In the genomic region with DNA sequence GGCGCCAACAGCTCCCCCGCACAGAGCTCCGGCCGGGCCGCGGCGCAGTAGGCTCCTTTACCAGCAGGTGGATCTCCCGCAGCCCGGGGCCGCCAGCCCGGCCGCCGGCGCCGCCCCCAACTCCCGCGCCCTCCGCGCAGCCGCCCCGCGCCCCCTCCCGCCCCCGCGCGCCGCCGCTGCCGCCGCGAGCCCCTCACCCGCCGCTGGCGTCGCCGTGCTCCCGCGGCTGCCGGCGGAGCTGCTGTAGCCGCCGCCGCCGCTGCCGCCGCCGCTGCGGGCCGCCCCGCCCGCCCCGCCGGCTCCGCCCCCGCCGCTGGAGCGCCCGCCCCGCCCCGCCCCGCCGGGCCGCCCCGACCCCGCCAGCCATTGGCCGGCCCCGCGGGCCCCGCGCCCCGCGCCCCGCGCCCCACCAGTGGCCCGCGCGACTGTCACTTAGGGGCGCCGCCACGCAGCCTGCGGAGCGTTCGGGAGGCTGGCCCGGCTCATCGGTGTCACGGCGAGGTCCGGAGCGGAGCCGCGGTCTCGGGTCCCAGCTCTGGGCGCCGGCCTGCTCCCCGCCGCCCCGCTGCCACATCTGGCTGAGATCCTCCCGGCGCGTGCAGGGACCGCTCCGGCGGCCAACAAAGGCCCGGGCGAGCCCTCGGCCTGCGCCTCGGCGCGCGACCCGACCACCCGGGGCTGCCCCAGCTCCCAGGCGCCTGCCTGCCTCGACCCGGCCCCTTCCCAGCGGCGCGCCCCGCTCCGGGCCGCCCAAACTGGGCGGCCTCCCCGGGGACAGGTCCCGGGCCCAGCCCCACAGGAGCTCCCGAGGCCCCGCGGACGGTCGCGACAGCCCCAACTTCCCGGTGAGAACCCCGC, we compare ENCODE assay signal across 1 cellular context.
TF ChIP-seq lines count a peak whose summit lies in the region.

A gene (minus strand): TSS at position 282 of the 858 bp plus-strand sequence. CDS start 4,800 bp downstream, outside the sequence.

TF ChIP-seq in HepG2, 621 proteins besides CTCF, POLR2A, EP300 and RAD21 (continued from another document and continues in another):
- TF ChIP-seq, protein P1, sequence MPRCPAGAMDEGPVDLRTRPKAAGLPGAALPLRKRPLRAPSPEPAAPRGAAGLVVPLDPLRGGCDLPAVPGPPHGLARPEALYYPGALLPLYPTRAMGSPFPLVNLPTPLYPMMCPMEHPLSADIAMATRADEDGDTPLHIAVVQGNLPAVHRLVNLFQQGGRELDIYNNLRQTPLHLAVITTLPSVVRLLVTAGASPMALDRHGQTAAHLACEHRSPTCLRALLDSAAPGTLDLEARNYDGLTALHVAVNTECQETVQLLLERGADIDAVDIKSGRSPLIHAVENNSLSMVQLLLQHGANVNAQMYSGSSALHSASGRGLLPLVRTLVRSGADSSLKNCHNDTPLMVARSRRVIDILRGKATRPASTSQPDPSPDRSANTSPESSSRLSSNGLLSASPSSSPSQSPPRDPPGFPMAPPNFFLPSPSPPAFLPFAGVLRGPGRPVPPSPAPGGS (CRISPR knock-in tag; IDR thresholded peaks at IDR 0.05), result peak; percentile 80
- TF ChIP-seq HCFC1 (IDR thresholded peaks at IDR 0.05; ENCODE audit: low read depth, low read length) (no peak), ZNF788 (CRISPR knock-in tag; IDR thresholded peaks at IDR 0.05; ENCODE audit: borderline replicate concordance) (0 out of 2 replicates have a peak, but pooled peaks have one; percentile 44), ZNF678 (CRISPR knock-in tag; IDR thresholded peaks at IDR 0.05) (peak; percentile 68; the same call in 1 of the 2 replicates), KLF16 (CRISPR knock-in tag; IDR thresholded peaks at IDR 0.05) (peak in 1 of 2 experiments; percentile 27; a peak in 2 of 4 replicates), HMG20B (CRISPR knock-in tag; conservative IDR thresholded peaks at IDR 0.05) (no peak), DNMT1 (CRISPR knock-in tag; IDR thresholded peaks at IDR 0.05) (0 out of 2 replicates have a peak, but pooled peaks have one; percentile 57), JUN (CRISPR knock-in tag; IDR thresholded peaks at IDR 0.05) (0 out of 2 replicates have a peak, but pooled peaks have one; percentile 38), GABPB1 (CRISPR knock-in tag; IDR thresholded peaks at IDR 0.05) (peak; percentile 66; the same call in 1 of the 2 replicates), ZNF253 (CRISPR knock-in tag; IDR thresholded peaks at IDR 0.05; ENCODE audit: borderline replicate concordance) (peak; percentile 86; the same call in 1 of the 2 replicates), ZNF547 (CRISPR knock-in tag; IDR thresholded peaks at IDR 0.05) (peak; percentile 80), SIX1 (CRISPR knock-in tag; IDR thresholded peaks at IDR 0.05; ENCODE audit: borderline replicate concordance) (no peak), GTF3A (CRISPR knock-in tag; conservative IDR thresholded peaks at IDR 0.05) (no peak), ZNF331 (CRISPR knock-in tag; IDR thresholded peaks at IDR 0.05) (0 out of 2 replicates have a peak, but pooled peaks have one; percentile 27), GATA4 (IDR thresholded peaks at IDR 0.05; ENCODE audit: borderline replicate concordance, low read depth) (peak; percentile 51; the same call in 1 of the 2 replicates), GPN1 (CRISPR knock-in tag; IDR thresholded peaks at IDR 0.05; ENCODE audit: borderline replicate concordance) (no peak), ZNF264 (CRISPR knock-in tag; IDR thresholded peaks at IDR 0.05) (peak; percentile 28; the same call in 1 of the 2 replicates), ZNF484 (CRISPR knock-in tag; IDR thresholded peaks at IDR 0.05; ENCODE audit: borderline replicate concordance, low read depth) (no peak), ZNF224 (CRISPR knock-in tag; IDR thresholded peaks at IDR 0.05) (no peak), SALL2 (CRISPR knock-in tag; IDR thresholded peaks at IDR 0.05) (peak; percentile 78), RFXANK (CRISPR knock-in tag; IDR thresholded peaks at IDR 0.05) (no peak), ZNF7 (CRISPR knock-in tag; IDR thresholded peaks at IDR 0.05) (no peak), SMAD9 (CRISPR knock-in tag; IDR thresholded peaks at IDR 0.05) (no peak)
- TF ChIP-seq, protein P2, sequence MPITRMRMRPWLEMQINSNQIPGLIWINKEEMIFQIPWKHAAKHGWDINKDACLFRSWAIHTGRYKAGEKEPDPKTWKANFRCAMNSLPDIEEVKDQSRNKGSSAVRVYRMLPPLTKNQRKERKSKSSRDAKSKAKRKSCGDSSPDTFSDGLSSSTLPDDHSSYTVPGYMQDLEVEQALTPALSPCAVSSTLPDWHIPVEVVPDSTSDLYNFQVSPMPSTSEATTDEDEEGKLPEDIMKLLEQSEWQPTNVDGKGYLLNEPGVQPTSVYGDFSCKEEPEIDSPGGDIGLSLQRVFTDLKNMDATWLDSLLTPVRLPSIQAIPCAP (CRISPR knock-in tag; IDR thresholded peaks at IDR 0.05; ENCODE audit: low read depth), result no peak
- TF ChIP-seq, protein P3, sequence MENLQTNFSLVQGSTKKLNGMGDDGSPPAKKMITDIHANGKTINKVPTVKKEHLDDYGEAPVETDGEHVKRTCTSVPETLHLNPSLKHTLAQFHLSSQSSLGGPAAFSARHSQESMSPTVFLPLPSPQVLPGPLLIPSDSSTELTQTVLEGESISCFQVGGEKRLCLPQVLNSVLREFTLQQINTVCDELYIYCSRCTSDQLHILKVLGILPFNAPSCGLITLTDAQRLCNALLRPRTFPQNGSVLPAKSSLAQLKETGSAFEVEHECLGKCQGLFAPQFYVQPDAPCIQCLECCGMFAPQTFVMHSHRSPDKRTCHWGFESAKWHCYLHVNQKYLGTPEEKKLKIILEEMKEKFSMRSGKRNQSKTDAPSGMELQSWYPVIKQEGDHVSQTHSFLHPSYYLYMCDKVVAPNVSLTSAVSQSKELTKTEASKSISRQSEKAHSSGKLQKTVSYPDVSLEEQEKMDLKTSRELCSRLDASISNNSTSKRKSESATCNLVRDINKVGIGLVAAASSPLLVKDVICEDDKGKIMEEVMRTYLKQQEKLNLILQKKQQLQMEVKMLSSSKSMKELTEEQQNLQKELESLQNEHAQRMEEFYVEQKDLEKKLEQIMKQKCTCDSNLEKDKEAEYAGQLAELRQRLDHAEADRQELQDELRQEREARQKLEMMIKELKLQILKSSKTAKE (CRISPR knock-in tag; IDR thresholded peaks at IDR 0.05; ENCODE audit: borderline replicate concordance), result no peak
- TF ChIP-seq, protein P4, sequence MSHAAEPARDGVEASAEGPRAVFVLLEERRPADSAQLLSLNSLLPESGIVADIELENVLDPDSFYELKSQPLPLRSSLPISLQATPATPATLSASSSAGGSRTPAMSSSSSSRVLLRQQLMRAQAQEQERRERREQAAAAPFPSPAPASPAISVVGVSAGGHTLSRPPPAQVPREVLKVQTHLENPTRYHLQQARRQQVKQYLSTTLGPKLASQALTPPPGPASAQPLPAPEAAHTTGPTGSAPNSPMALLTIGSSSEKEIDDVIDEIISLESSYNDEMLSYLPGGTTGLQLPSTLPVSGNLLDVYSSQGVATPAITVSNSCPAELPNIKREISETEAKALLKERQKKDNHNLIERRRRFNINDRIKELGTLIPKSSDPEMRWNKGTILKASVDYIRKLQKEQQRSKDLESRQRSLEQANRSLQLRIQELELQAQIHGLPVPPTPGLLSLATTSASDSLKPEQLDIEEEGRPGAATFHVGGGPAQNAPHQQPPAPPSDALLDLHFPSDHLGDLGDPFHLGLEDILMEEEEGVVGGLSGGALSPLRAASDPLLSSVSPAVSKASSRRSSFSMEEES (CRISPR knock-in tag; IDR thresholded peaks at IDR 0.05), result no peak
- TF ChIP-seq, protein P5, sequence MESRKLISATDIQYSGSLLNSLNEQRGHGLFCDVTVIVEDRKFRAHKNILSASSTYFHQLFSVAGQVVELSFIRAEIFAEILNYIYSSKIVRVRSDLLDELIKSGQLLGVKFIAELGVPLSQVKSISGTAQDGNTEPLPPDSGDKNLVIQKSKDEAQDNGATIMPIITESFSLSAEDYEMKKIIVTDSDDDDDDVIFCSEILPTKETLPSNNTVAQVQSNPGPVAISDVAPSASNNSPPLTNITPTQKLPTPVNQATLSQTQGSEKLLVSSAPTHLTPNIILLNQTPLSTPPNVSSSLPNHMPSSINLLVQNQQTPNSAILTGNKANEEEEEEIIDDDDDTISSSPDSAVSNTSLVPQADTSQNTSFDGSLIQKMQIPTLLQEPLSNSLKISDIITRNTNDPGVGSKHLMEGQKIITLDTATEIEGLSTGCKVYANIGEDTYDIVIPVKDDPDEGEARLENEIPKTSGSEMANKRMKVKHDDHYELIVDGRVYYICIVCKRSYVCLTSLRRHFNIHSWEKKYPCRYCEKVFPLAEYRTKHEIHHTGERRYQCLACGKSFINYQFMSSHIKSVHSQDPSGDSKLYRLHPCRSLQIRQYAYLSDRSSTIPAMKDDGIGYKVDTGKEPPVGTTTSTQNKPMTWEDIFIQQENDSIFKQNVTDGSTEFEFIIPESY (CRISPR knock-in tag; IDR thresholded peaks at IDR 0.05), result no peak
- TF ChIP-seq, protein P6, sequence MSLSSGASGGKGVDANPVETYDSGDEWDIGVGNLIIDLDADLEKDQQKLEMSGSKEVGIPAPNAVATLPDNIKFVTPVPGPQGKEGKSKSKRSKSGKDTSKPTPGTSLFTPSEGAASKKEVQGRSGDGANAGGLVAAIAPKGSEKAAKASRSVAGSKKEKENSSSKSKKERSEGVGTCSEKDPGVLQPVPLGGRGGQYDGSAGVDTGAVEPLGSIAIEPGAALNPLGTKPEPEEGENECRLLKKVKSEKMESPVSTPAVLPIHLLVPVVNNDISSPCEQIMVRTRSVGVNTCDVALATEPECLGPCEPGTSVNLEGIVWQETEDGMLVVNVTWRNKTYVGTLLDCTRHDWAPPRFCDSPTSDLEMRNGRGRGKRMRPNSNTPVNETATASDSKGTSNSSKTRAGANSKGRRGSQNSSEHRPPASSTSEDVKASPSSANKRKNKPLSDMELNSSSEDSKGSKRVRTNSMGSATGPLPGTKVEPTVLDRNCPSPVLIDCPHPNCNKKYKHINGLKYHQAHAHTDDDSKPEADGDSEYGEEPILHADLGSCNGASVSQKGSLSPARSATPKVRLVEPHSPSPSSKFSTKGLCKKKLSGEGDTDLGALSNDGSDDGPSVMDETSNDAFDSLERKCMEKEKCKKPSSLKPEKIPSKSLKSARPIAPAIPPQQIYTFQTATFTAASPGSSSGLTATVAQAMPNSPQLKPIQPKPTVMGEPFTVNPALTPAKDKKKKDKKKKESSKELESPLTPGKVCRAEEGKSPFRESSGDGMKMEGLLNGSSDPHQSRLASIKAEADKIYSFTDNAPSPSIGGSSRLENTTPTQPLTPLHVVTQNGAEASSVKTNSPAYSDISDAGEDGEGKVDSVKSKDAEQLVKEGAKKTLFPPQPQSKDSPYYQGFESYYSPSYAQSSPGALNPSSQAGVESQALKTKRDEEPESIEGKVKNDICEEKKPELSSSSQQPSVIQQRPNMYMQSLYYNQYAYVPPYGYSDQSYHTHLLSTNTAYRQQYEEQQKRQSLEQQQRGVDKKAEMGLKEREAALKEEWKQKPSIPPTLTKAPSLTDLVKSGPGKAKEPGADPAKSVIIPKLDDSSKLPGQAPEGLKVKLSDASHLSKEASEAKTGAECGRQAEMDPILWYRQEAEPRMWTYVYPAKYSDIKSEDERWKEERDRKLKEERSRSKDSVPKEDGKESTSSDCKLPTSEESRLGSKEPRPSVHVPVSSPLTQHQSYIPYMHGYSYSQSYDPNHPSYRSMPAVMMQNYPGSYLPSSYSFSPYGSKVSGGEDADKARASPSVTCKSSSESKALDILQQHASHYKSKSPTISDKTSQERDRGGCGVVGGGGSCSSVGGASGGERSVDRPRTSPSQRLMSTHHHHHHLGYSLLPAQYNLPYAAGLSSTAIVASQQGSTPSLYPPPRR (CRISPR knock-in tag; IDR thresholded peaks at IDR 0.05; ENCODE audit: borderline replicate concordance), result no peak
- TF ChIP-seq, protein P7, sequence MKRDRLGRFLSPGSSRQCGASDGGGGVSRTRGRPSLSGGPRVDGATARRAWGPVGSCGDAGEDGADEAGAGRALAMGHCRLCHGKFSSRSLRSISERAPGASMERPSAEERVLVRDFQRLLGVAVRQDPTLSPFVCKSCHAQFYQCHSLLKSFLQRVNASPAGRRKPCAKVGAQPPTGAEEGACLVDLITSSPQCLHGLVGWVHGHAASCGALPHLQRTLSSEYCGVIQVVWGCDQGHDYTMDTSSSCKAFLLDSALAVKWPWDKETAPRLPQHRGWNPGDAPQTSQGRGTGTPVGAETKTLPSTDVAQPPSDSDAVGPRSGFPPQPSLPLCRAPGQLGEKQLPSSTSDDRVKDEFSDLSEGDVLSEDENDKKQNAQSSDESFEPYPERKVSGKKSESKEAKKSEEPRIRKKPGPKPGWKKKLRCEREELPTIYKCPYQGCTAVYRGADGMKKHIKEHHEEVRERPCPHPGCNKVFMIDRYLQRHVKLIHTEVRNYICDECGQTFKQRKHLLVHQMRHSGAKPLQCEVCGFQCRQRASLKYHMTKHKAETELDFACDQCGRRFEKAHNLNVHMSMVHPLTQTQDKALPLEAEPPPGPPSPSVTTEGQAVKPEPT (CRISPR knock-in tag; IDR thresholded peaks at IDR 0.05; ENCODE audit: low read depth), result peak; percentile 79; the same call in 1 of the 2 replicates
- TF ChIP-seq, protein P8, sequence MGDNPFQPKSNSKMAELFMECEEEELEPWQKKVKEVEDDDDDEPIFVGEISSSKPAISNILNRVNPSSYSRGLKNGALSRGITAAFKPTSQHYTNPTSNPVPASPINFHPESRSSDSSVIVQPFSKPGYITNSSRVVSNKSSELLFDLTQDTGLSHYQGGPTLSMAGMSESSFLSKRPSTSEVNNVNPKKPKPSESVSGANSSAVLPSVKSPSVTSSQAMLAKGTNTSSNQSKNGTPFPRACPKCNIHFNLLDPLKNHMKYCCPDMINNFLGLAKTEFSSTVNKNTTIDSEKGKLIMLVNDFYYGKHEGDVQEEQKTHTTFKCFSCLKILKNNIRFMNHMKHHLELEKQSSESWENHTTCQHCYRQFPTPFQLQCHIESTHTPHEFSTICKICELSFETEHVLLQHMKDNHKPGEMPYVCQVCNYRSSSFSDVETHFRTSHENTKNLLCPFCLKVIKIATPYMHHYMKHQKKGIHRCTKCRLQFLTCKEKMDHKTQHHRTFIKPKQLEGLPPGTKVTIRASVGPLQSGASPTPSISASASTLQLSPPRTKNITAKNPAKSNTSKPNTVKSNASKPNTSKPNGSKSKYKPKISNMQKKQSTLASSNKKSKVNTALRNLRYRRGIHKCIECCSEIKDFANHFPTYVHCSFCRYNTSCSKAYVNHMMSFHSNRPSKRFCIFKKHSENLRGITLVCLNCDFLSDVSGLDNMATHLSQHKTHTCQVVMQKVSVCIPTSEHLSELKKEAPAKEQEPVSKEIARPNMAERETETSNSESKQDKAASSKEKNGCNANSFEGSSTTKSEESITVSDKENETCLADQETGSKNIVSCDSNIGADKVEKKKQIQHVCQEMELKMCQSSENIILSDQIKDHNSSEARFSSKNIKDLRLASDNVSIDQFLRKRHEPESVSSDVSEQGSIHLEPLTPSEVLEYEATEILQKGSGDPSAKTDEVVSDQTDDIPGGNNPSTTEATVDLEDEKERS (CRISPR knock-in tag; IDR thresholded peaks at IDR 0.05), result no peak
- TF ChIP-seq, protein P9, sequence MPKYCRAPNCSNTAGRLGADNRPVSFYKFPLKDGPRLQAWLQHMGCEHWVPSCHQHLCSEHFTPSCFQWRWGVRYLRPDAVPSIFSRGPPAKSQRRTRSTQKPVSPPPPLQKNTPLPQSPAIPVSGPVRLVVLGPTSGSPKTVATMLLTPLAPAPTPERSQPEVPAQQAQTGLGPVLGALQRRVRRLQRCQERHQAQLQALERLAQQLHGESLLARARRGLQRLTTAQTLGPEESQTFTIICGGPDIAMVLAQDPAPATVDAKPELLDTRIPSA (CRISPR knock-in tag; IDR thresholded peaks at IDR 0.05; ENCODE audit: borderline replicate concordance), result no peak
- TF ChIP-seq, protein P10, sequence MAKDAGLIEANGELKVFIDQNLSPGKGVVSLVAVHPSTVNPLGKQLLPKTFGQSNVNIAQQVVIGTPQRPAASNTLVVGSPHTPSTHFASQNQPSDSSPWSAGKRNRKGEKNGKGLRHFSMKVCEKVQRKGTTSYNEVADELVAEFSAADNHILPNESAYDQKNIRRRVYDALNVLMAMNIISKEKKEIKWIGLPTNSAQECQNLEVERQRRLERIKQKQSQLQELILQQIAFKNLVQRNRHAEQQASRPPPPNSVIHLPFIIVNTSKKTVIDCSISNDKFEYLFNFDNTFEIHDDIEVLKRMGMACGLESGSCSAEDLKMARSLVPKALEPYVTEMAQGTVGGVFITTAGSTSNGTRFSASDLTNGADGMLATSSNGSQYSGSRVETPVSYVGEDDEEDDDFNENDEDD (CRISPR knock-in tag; IDR thresholded peaks at IDR 0.05; ENCODE audit: borderline replicate concordance), result peak; percentile 68; the same call in 1 of the 2 replicates
